In the genomic region with DNA sequence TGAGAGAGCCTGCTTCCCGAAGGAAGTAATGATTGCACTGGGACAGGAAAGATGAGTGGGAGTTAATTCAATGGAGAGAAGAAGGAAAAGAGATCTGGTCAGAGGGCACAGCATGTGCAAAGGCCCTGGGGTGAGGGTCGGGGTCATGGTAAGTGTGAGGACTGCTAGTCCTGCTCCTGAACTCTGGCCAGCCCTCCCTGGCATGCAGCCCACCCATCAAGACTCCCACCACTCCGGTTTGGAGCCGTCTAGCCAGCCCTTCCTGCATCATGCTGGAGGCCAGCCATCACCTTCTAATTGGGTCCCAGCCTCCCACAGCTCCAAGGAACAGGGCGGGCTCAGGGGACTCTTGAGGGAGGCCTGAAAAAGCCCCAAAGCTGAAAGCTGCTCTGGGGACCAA, we compare ENCODE assay signal across 16 cellular contexts.
"Had no signal": no experiment of that assay in that cellular context is flagged by ENCODE, and none has a peak within 500 bp of the region (broad histone marks: within the 10 kb centered on the region; RNA-seq: fewer than 3 reads in every experiment).

No MANE protein-coding gene starts in this region.

- H3K9me3 ChIP-seq: breast epithelium, thoracic aorta, vagina had no signal

- H3K27me3 Mint-ChIP-seq: activated CD4-positive, alpha-beta memory T cell treated with anti-CD3 and anti-CD28 coated beads for 36 hours; type B pancreatic cell had no signal

- H3K4me1 ChIP-seq: vagina had no signal

- H3K27ac ChIP-seq: breast epithelium, coronary artery, thoracic aorta, vagina had no signal

- H3K4me3 ChIP-seq: breast epithelium, coronary artery, thoracic aorta, vagina had no signal

- H3K36me3 ChIP-seq: breast epithelium, thoracic aorta, vagina had no signal

- H3K36me3 Mint-ChIP-seq: activated CD4-positive, alpha-beta memory T cell treated with anti-CD3 and anti-CD28 coated beads for 36 hours; activated naive CD8-positive, alpha-beta T cell treated with anti-CD3 and anti-CD28 coated beads, Interleukin-2, amount 10 ng/mL, durations not matched to agents 7 days and 5 days; type B pancreatic cell had no signal

- H3K27ac Mint-ChIP-seq: activated CD4-positive, alpha-beta memory T cell treated with anti-CD3 and anti-CD28 coated beads for 36 hours; activated naive CD4-positive, alpha-beta T cell treated with anti-CD3 and anti-CD28 coated beads for 36 hours; activated naive CD8-positive, alpha-beta T cell treated with anti-CD3 and anti-CD28 coated beads, Interleukin-2, amount 10 ng/mL, durations not matched to agents 7 days and 5 days; type B pancreatic cell had no signal

- ATAC-seq: left lobe of liver had no signal

- H3K9me3 Mint-ChIP-seq: activated CD4-positive, alpha-beta memory T cell treated with anti-CD3 and anti-CD28 coated beads for 36 hours; activated naive CD4-positive, alpha-beta T cell treated with anti-CD3 and anti-CD28 coated beads for 36 hours; activated naive CD8-positive, alpha-beta T cell treated with anti-CD3 and anti-CD28 coated beads, Interleukin-2, amount 10 ng/mL, durations not matched to agents 7 days and 5 days; type B pancreatic cell had no signal

- FAIRE-seq: keratinocyte had no signal

- H3K4me1 Mint-ChIP-seq: activated naive CD8-positive, alpha-beta T cell treated with anti-CD3 and anti-CD28 coated beads, Interleukin-2, amount 10 ng/mL, durations not matched to agents 7 days and 5 days had no signal

- H3K4me3 Mint-ChIP-seq: activated CD4-positive, alpha-beta memory T cell treated with anti-CD3 and anti-CD28 coated beads for 36 hours; activated naive CD4-positive, alpha-beta T cell treated with anti-CD3 and anti-CD28 coated beads for 36 hours; activated naive CD8-positive, alpha-beta T cell treated with anti-CD3 and anti-CD28 coated beads, Interleukin-2, amount 10 ng/mL, durations not matched to agents 7 days and 5 days; type B pancreatic cell had no signal

- DNase-seq: activated CD4-positive, alpha-beta memory T cell treated with anti-CD3 and anti-CD28 coated beads for 36 hours; activated CD4-positive, alpha-beta T cell treated with anti-CD3 and anti-CD28 coated beads for 48 hours; activated naive CD4-positive, alpha-beta T cell treated with anti-CD3 and anti-CD28 coated beads for 36 hours; activated naive CD8-positive, alpha-beta T cell treated with anti-CD3 and anti-CD28 coated beads, Interleukin-2, amount 10 ng/mL, durations not matched to agents 7 days and 5 days; activated T-cell treated with anti-CD3 and anti-CD28 coated beads, Interleukin-2, amount 50 U/mL, for 48 hours; amniotic stem cell; foreskin fibroblast; stimulated activated CD4-positive, alpha-beta T cell treated with anti-CD3 and anti-CD28 coated beads, Interleukin-4, amount 100 ng/mL, for 1 hour; stimulated activated naive CD4-positive, alpha-beta T cell had no signal
